In genomic region chr5:159207616-159208507, GRCh38 we compare ENCODE assay signal across 8 cellular contexts. TPM values are rescaled to one million over a fixed set of nuclear protein-coding genes. Genes with fewer than 3 reads are reported as not detected.
DNase-seq lines count a peak whose midpoint lies in the region; ATAC-seq and TF ChIP-seq lines count a peak whose summit lies in the region.

No MANE protein-coding gene starts in this region.

- H3K4me1 ChIP-seq in adrenal gland (replicated peaks in 1 of 2): peaks cover 34 to 56% of the 10 kb centered on the region in 2 donors
- peaks cover 23% of the 10 kb centered on the region for H3K4me1 ChIP-seq in upper lobe of right lung

- H3K27me3 ChIP-seq in adrenal gland (no peaks in the 10 kb centered on the region), upper lobe of right lung (no peaks in the 10 kb centered on the region)

- CTCF ChIA-PET in GM10248 (lab: Yijun Ruan, JAX): interaction anchor here (0.8 to 3.5 kb wide), 6 partner anchors 9 to 800 kb away, joined by 3 to 14 read pairs (median 8); no protein-coding TSS in a partner anchor
- CTCF ChIA-PET in HEK293T (lab: Yijun Ruan, JAX): interaction anchor here (0.7 to 2.7 kb wide), 2 partner anchors 44 to 51 kb away, joined by 3 to 10 read pairs; no protein-coding TSS in a partner anchor

- H3K36me3 Mint-ChIP-seq in progenitor cell of endocrine pancreas (ENCODE audit: insufficient read depth): no peaks in the 10 kb centered on the region

- peak; percentile 68 to 93 for TF ChIP-seq POLR2A in adrenal gland (IDR thresholded peaks at IDR 0.05)

- POLR2A ChIA-PET in GM10248 (lab: Yijun Ruan, JAX) (no interaction called here), HEK293T (lab: Yijun Ruan, JAX) (interaction anchor here (0.6 to 2.0 kb wide), 5 partner anchors 23 to 82 kb away, joined by 3 to 6 read pairs (median 4); no protein-coding TSS in a partner anchor)

- H3K27ac ChIP-seq in adrenal gland (peak overlapping the region; percentile 84 to 98 (median 92)), upper lobe of right lung (peak overlapping the region; percentile 91)

- peak overlapping the region; percentile 19 to 93 (median 76) for H3K4me3 ChIP-seq in adrenal gland
- H3K4me3 ChIP-seq in upper lobe of right lung: peak overlapping the region; percentile 82

- intact Hi-C loops in adrenal gland (cut with DNase I): loop anchor here in 1 of 2 donors (5.0 kb wide), 1 partner anchor 36 kb away; no protein-coding TSS in a partner anchor
- intact Hi-C loops in left cardiac atrium (cut with DNase I): loop anchor here in 1 of 2 donors (10.0 kb wide), 1 partner anchor 53 kb away; no protein-coding TSS in a partner anchor
- intact Hi-C loops in upper lobe of right lung (cut with DNase I): no loop called here

- H3K9me3 ChIP-seq in adrenal gland (replicated peaks in 1 of 3): no peaks in the 10 kb centered on the region
- no peaks in the 10 kb centered on the region for H3K9me3 ChIP-seq in upper lobe of right lung

- H3K9me3 Mint-ChIP-seq in progenitor cell of endocrine pancreas (ENCODE audit: low read depth): no peaks in the 10 kb centered on the region

- WGBS in adrenal gland, 4 donors: 0% methylated on average over 35 to 36 of the region's 36 CpGs

- DNase-seq in GM10248 (ENCODE audit: extremely low spot score): peak; percentile 63
- peak; percentile 68 for DNase-seq in HEK293T (ENCODE audit: extremely low spot score)
- DNase-seq in MV-4-11 (lab: John Stamatoyannopoulos, UW): peak; percentile 70
- peak; percentile 78 for DNase-seq in T follicular helper cell (ENCODE audit: low read depth)
- DNase-seq in adrenal gland: peak; percentile 85 to 95 (median 88)
- peak; percentile 82 for DNase-seq in left cardiac atrium
- DNase-seq in progenitor cell of endocrine pancreas (ENCODE audit: low spot score, unreplicated experiment): peak; percentile 44
- peak; percentile 88 for DNase-seq in upper lobe of right lung

- ATAC-seq in left cardiac atrium (peak; percentile 69 to 82), upper lobe of right lung (peak; percentile 68)

- TF ChIP-seq CTCF in GM10248 (IDR thresholded peaks at IDR 0.05; ENCODE audit: control extremely low read depth, extremely low read depth, low read depth, missing control alignments): no peak
- peak in 1 of 6 experiments; percentile 9 for TF ChIP-seq CTCF in adrenal gland (IDR thresholded peaks at IDR 0.05)
- TF ChIP-seq CTCF in progenitor cell of endocrine pancreas (IDR thresholded peaks at IDR 0.05; ENCODE audit: unreplicated experiment): no peak
- TF ChIP-seq CTCF in upper lobe of right lung (IDR thresholded peaks at IDR 0.05): no peak

- H3K36me3 ChIP-seq in adrenal gland (replicated peaks in 1 of 2): no peaks in the 10 kb centered on the region
- H3K36me3 ChIP-seq in upper lobe of right lung: no peaks in the 10 kb centered on the region

- peaks cover 24% of the 10 kb centered on the region for H3K4me1 Mint-ChIP-seq in progenitor cell of endocrine pancreas (ENCODE audit: low read depth)

- peak overlapping the region; percentile 93 for H3K4me3 Mint-ChIP-seq in progenitor cell of endocrine pancreas (ENCODE audit: low read depth)

- no peaks in the 10 kb centered on the region for H3K27me3 Mint-ChIP-seq in progenitor cell of endocrine pancreas

- H3K27ac Mint-ChIP-seq in progenitor cell of endocrine pancreas: peak overlapping the region; percentile 95

TF ChIP-seq in HEK293T, 16 proteins besides CTCF, POLR2A, EP300 and RAD21:
- TF ChIP-seq HDGF (IDR thresholded peaks at IDR 0.05; ENCODE audit: borderline replicate concordance) (no peak), FOXM1 (IDR thresholded peaks at IDR 0.05; ENCODE audit: borderline replicate concordance) (no peak), NFRKB (IDR thresholded peaks at IDR 0.05) (no peak), FOXK2 (IDR thresholded peaks at IDR 0.05) (no peak), PKNOX1 (IDR thresholded peaks at IDR 0.05) (no peak), SP1 (IDR thresholded peaks at IDR 0.05) (no peak), TARDBP (IDR thresholded peaks at IDR 0.05) (no peak), L3MBTL2 (conservative IDR thresholded peaks at IDR 0.05) (no peak), LEF1 (IDR thresholded peaks at IDR 0.05; ENCODE audit: borderline replicate concordance) (no peak), BHLHE40 (IDR thresholded peaks at IDR 0.05; ENCODE audit: borderline replicate concordance) (no peak), SUZ12 (IDR thresholded peaks at IDR 0.05) (no peak), ZNF384 (IDR thresholded peaks at IDR 0.05) (no peak), ARNT (IDR thresholded peaks at IDR 0.05) (no peak), ELF4 (IDR thresholded peaks at IDR 0.05) (no peak), CTBP1 (IDR thresholded peaks at IDR 0.05; ENCODE audit: borderline replicate concordance) (no peak), FOXA1 (IDR thresholded peaks at IDR 0.05) (no peak)

RNA-seq across cellular contexts. Expression of gene RNF145, which starts 1.5 kb away (rescaled TPM):
- total RNA-seq in adrenal gland (100 to 1,000 TPM in 3 of 8 donors, 10 to 100 TPM in 5; 65.2 to 138 (median 76.7) TPM), left cardiac atrium (10 to 100 TPM; 28.3 to 30.4 TPM), progenitor cell of endocrine pancreas (56.6 and 62.7 TPM in 2 replicates), upper lobe of right lung (220 TPM)
- 10 to 100 TPM; 20.2 to 72.0 (median 22.5) TPM for polyA plus RNA-seq in adrenal gland

RNA-seq across cellular contexts. Expression of gene UBLCP1, which starts 55.2 kb away (rescaled TPM):
- total RNA-seq in adrenal gland (10 to 100 TPM; 12.7 to 25.5 (median 21.1) TPM), left cardiac atrium (10 to 100 TPM; 13.6 to 15.5 TPM), progenitor cell of endocrine pancreas (29.5 and 29.7 TPM in 2 replicates), upper lobe of right lung (25.0 TPM)
- 10 to 100 TPM; 11.3 to 27.2 (median 27.1) TPM for polyA plus RNA-seq in adrenal gland

Comparison
In these comparisons a context has a peak if more than half of its experiments do, and no peak if none do; other contexts are left out.
1. Peak in every context shown above with its lines: DNase-seq, ATAC-seq, H3K4me3 ChIP-seq and H3K27ac ChIP-seq.